In the genomic region with DNA sequence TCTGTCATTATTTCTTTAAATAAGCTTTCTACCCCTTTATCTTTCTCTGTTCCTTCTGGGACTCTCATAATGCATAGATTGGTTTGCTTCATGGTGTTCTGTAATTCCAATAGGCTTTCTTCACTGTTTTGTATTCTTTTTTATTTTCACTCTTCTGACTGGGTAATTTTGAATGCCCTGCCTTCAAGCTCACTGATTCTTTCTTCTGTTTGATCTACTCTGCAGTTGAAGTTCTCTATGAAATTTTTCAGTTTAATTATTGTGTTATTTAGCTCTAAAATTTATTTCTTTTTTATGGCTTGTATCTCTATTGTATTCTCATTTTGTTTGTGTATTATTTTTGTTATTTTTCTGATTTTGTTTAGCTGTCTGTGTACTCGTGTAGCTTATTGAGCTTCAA, we compare ENCODE assay signal across 34 cellular contexts.
"Had no signal": no experiment of that assay in that cellular context is flagged by ENCODE, and none has a peak within 500 bp of the region (broad histone marks: within the 10 kb centered on the region; RNA-seq: fewer than 3 reads in every experiment).

No MANE protein-coding gene starts in this region.

- H3K9me3 ChIP-seq: MG63 had no signal

- H3K36me3 ChIP-seq: MG63 had no signal

- DNase-seq: Karpas-422, Kasumi-1, MG63, MM.1S, MV-4-11, NCI-H1048, NCI-H1092, NCI-H1092 treated with DMSO at 0.1 percent for 48 hours, NCI-H1105, NCI-H1105 treated with DMSO at 0.1 percent for 48 hours, NCI-H1417, NCI-H1417 treated with DMSO at 0.1 percent for 48 hours, NCI-H1436, NCI-H1436 treated with DMSO at 0.1 percent for 48 hours, NCI-H146, NCI-H1694, NCI-H1694 treated with DMSO at 0.1 percent for 48 hours, NCI-H187, NCI-H187 treated with DMSO at 0.1 percent for 48 hours, NCI-H1930, NCI-H2029, NCI-H2029 treated with DMSO at 0.1 percent for 48 hours, NCI-H2081, NCI-H2081 treated with DMSO at 0.1 percent for 48 hours, NCI-H2107, NCI-H2171, NCI-H2171 treated with DMSO at 0.1 percent for 48 hours, NCI-H2227 treated with DMSO at 0.1 percent for 48 hours, NCI-H226, NCI-H345, NCI-H446, NCI-H446 treated with DMSO at 0.1 percent for 48 hours, NCI-H510A, NCI-H510A treated with DMSO at 0.1 percent for 48 hours had no signal

- H3K27me3 ChIP-seq: MG63 had no signal

- H3K4me3 ChIP-seq: MG63 had no signal
